In genomic region chr7:41374150-41374848, GRCh38 we compare ENCODE assay signal across 24 cellular contexts.
"Had no signal": no experiment of that assay in that cellular context is flagged by ENCODE, and none has a peak within 500 bp of the region (broad histone marks: within the 10 kb centered on the region; RNA-seq: fewer than 3 reads in every experiment).

No MANE protein-coding gene starts in this region.

- FAIRE-seq: endothelial cell of umbilical vein, islet of Langerhans, pancreas had no signal

- H3K4me2 ChIP-seq: smooth muscle cell had no signal

- H3K9me3 ChIP-seq: colonic mucosa, esophagus muscularis mucosa, gastroesophageal sphincter, heart left ventricle, neutrophil, pancreas, right lobe of liver, stomach, tibial artery, uterus had no signal

- H3K27ac ChIP-seq: colonic mucosa, esophagus muscularis mucosa, foreskin keratinocyte, gastroesophageal sphincter, heart left ventricle, neutrophil, pancreas, right lobe of liver, stomach, tibial artery, uterus had no signal

- H3K4me1 ChIP-seq: colonic mucosa, esophagus muscularis mucosa, gastroesophageal sphincter, heart left ventricle, pancreas, right lobe of liver, stomach, tibial artery, uterus had no signal

- H3K27me3 ChIP-seq: colonic mucosa, esophagus muscularis mucosa, foreskin keratinocyte, gastroesophageal sphincter, heart left ventricle, neutrophil, pancreas, right lobe of liver, stomach, tibial artery, uterus had no signal

- DNase-seq: colonic mucosa; effector memory CD4-positive, alpha-beta T cell; foreskin keratinocyte; heart left ventricle; hippocampal formation; naive thymus-derived CD4-positive, alpha-beta T cell; nephron progenitor cell; pancreas; right lobe of liver; stimulated activated CD4-positive, alpha-beta T cell treated with anti-CD3 and anti-CD28 coated beads, Interleukin-12 subunit alpha, Interleukin-12 subunit beta, amount 100 ng/mL, for 4 hours; stimulated activated CD4-positive, alpha-beta T cell treated with anti-CD3 and anti-CD28 coated beads, Interleukin-1b, Interleukin-23, amount 100 ng/mL, for 48 hours; stimulated activated CD4-positive, alpha-beta T cell treated with anti-CD3 and anti-CD28 coated beads, Interleukin-4, amount 100 ng/mL, for 1 hour; stimulated activated CD8-positive, alpha-beta memory T cell treated with anti-CD3 and anti-CD28 coated beads, Interleukin-4, amount 100 ng/mL, for 48 hours; stimulated activated naive CD4-positive, alpha-beta T cell treated with Interleukin-2 at 50 U/mL for 16 hours; stomach; tibial artery; uterus had no signal

- H3K36me3 ChIP-seq: colonic mucosa, esophagus muscularis mucosa, gastroesophageal sphincter, heart left ventricle, neutrophil, pancreas, stomach, tibial artery, uterus had no signal

- H3K4me3 ChIP-seq: colonic mucosa, esophagus muscularis mucosa, gastroesophageal sphincter, heart left ventricle, lung, pancreas, right lobe of liver, smooth muscle cell, stomach, tibial artery, uterus had no signal
